In the genomic region with DNA sequence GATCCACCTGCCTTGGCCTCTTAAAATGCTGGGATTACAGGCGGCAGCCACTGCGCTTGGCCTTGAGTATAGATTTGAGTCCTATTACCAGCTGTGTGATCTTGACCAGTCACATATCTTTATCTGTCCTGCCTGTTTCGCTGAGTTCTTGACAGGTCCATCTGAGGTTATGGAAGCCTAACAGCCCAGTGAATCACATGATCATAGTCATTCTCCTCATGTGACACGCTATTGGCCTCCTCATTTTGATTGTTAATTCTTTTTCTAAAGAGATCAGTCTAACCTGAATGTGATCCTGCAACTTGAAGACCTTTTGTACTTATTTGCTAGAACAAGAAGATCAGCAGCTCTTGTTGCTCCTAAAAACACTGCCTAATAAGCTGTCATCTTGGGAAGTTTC, we compare ENCODE assay signal across 18 cellular contexts.
A peak's percentile ranks its signal among the peaks of the same experiment; 100 is the strongest.
DNase-seq lines count a peak whose midpoint lies in the region; ATAC-seq, FAIRE-seq and TF ChIP-seq lines count a peak whose summit lies in the region.
"Had no signal": no experiment of that assay in that cellular context is flagged by ENCODE, and none has a peak within 500 bp of the region (broad histone marks: within the 10 kb centered on the region; RNA-seq: fewer than 3 reads in every experiment).

No MANE protein-coding gene starts in this region.

- peaks cover 56% of the 10 kb centered on the region for H3K4me1 ChIP-seq in A549
- H3K4me1 ChIP-seq in GM12878 (ENCODE audit: control insufficient read depth, insufficient read depth, low read length), result peaks cover 11% of the 10 kb centered on the region; the same call in 1 of the 2 replicates
- peaks cover 22% of the 10 kb centered on the region for H3K4me1 ChIP-seq in hepatocyte (ENCODE audit: insufficient read depth)
- H3K4me1 ChIP-seq: HAP-1 had no signal

- DNase-seq in A549 (ENCODE audit: low read depth in 1 of 2, low spot score in 1 of 2), result no peak
- DNase-seq in GM12878 (ENCODE audit: low read depth, low spot score), result no peak
- no peak for DNase-seq in hepatocyte (ENCODE audit: low spot score)
- no peak for DNase-seq in progenitor cell of endocrine pancreas (ENCODE audit: low spot score, unreplicated experiment)
- DNase-seq in ecto neural progenitor cell (ENCODE audit: low spot score), result no peak
- no peak for DNase-seq in NCI-H524 (lab: John Stamatoyannopoulos, UW)
- DNase-seq in islet precursor cell, result no peak
- DNase-seq: 8988T; C1 segment of cervical spinal cord; CD4-positive, alpha-beta memory T cell; COR-L47; DMS153; DND-41; HFFc6 had no signal

- H4K20me1 ChIP-seq in GM12878 (ENCODE audit: control insufficient read depth, insufficient read depth), result no peaks in the 10 kb centered on the region
- H4K20me1 ChIP-seq in hepatocyte (ENCODE audit: insufficient read depth, poor library complexity, severe bottlenecking), result no peaks in the 10 kb centered on the region

- H3K27me3 Mint-ChIP-seq in progenitor cell of endocrine pancreas, result no peaks in the 10 kb centered on the region

- TF ChIP-seq CTCF in A549 (IDR thresholded peaks at IDR 0.05) (no peak), GM12878 (IDR thresholded peaks at IDR 0.05 in 2 of 3, conservative IDR thresholded peaks at IDR 0.05 in 1 of 3; ENCODE audit: control insufficient read depth in 2 of 3, extremely low read depth in 1 of 3, insufficient read depth in 1 of 3, low read depth in 3 of 3, low read length in 3 of 3) (no peak), hepatocyte (IDR thresholded peaks at IDR 0.05; ENCODE audit: poor library complexity) (no peak), progenitor cell of endocrine pancreas (IDR thresholded peaks at IDR 0.05; ENCODE audit: unreplicated experiment) (no peak)

- WGBS in A549 (ENCODE audit: missing lambda C conversion rate), result 95% methylated on average over 4 of the region's 4 CpGs
- 86% methylated on average over 4 of the region's 4 CpGs for WGBS in GM12878 (ENCODE audit: insufficient coverage, insufficient replicate concordance, low lambda C conversion rate, missing lambda C conversion rate)
- WGBS in hepatocyte (ENCODE audit: low lambda C conversion rate, missing lambda C conversion rate), result 92% methylated on average over 4 of the region's 4 CpGs

- peaks cover 22% of the 10 kb centered on the region for H3K4me1 Mint-ChIP-seq in progenitor cell of endocrine pancreas (ENCODE audit: low read depth)
- H3K4me1 Mint-ChIP-seq: CD4-positive, alpha-beta memory T cell; GM23338 had no signal

- TF ChIP-seq EP300 in A549 (IDR thresholded peaks at IDR 0.05) (no peak), GM12878 (IDR thresholded peaks at IDR 0.05; ENCODE audit: borderline replicate concordance in 1 of 2, control insufficient read depth in 1 of 2, low read depth in 2 of 2, low read length in 2 of 2) (no peak)

- intact Hi-C loops in GM12878 (cut with micrococcal nuclease; ENCODE audit: unreplicated experiment), result no loop called here

- H3K4me3 ChIP-seq in A549 (no peak overlapping the region), GM12878 (no peak overlapping the region), hepatocyte (no peak overlapping the region)
- H3K4me3 ChIP-seq: GM23338, HAP-1 had no signal

- POLR2A ChIA-PET in A549 (lab: Yijun Ruan, JAX) (no interaction called here), GM12878 (lab: Charles Lee) (interaction anchor here (0.6 kb wide), 1 partner anchor 19 kb away, joined by 3 read pairs; no protein-coding TSS in a partner anchor)

- no peaks in the 10 kb centered on the region for H3K79me2 ChIP-seq in GM12878 (ENCODE audit: control insufficient read depth, insufficient read depth, low read length)
- H3K79me2 ChIP-seq in hepatocyte, result peaks cover 3% of the 10 kb centered on the region

- no peaks in the 10 kb centered on the region for H3K9me2 ChIP-seq in hepatocyte (replicated peaks; ENCODE audit: insufficient read depth)

- CTCF ChIA-PET in A549 (lab: Yijun Ruan, JAX), result no interaction called here
- CTCF ChIA-PET in GM12878 (lab: Yijun Ruan, JAX), result no interaction called here

- H3K9me3 Mint-ChIP-seq in progenitor cell of endocrine pancreas (ENCODE audit: low read depth), result peaks cover 19% of the 10 kb centered on the region
- H3K9me3 Mint-ChIP-seq: HFFc6 had no signal

- ATAC-seq in A549 (no peak), GM12878 (no peak), HG03571 (IDR thresholded peaks at IDR 0.05; ENCODE audit: unreplicated experiment) (no peak)
- ATAC-seq: GM23338 had no signal

- TF ChIP-seq POLR2A in A549 (IDR thresholded peaks at IDR 0.05; ENCODE audit: low read length), result no peak
- TF ChIP-seq POLR2A in GM12878 (IDR thresholded peaks at IDR 0.05; ENCODE audit: low read depth, low read length), result no peak

- H3K27me3 ChIP-seq in GM12878 (replicated peaks in 1 of 2; ENCODE audit: control insufficient read depth in 2 of 2, insufficient read depth in 2 of 2, low read length in 1 of 2), result no peaks in the 10 kb centered on the region
- H3K27me3 ChIP-seq in hepatocyte, result no peaks in the 10 kb centered on the region

- H3K36me3 ChIP-seq in GM12878 (ENCODE audit: control insufficient read depth in 2 of 2, insufficient read depth in 2 of 2, low read length in 1 of 2), result peaks cover 5 to 7% of the 10 kb centered on the region in 2 experiments
- H3K36me3 ChIP-seq in hepatocyte (replicated peaks; ENCODE audit: insufficient read depth, low read depth), result no peaks in the 10 kb centered on the region
- H3K36me3 ChIP-seq: HAP-1 had no signal

- TF ChIP-seq RAD21 in A549 (conservative IDR thresholded peaks at IDR 0.05 in 1 of 2, IDR thresholded peaks at IDR 0.05 in 1 of 2) (no peak), GM12878 (IDR thresholded peaks at IDR 0.05; ENCODE audit: insufficient read depth, low read depth, low read length) (no peak)

- RAD21 ChIA-PET in GM12878 (lab: Charles Lee; ENCODE audit: unreplicated experiment), result interaction anchor here (1.4 kb wide), 1 partner anchor 12 kb away, joined by 3 read pairs; no protein-coding TSS in a partner anchor

- H2AFZ ChIP-seq in GM12878 (ENCODE audit: control insufficient read depth, low read depth, low read length), result no peak overlapping the region
- H2AFZ ChIP-seq in hepatocyte, result no peak overlapping the region
- H2AFZ ChIP-seq: GM23338 had no signal

- peaks cover 54% of the 10 kb centered on the region for H3K36me3 Mint-ChIP-seq in progenitor cell of endocrine pancreas (ENCODE audit: insufficient read depth)
- H3K36me3 Mint-ChIP-seq: CD4-positive, alpha-beta memory T cell had no signal

- peak overlapping the region in 1 of 2 experiments; percentile 68; a peak in 3 of 6 replicates for H3K27ac ChIP-seq in A549
- no peak overlapping the region for H3K27ac ChIP-seq in GM12878 (ENCODE audit: control insufficient read depth, insufficient read depth)
- H3K27ac ChIP-seq in hepatocyte, result peak overlapping the region; percentile 42

- H3K4me2 ChIP-seq in A549 (no peak overlapping the region), GM12878 (ENCODE audit: control insufficient read depth, insufficient read depth) (no peak overlapping the region), hepatocyte (no peak overlapping the region)
- H3K4me2 ChIP-seq: GM23338 had no signal

- H3K4me3 Mint-ChIP-seq in progenitor cell of endocrine pancreas (ENCODE audit: low read depth), result no peak overlapping the region
- H3K4me3 Mint-ChIP-seq: CD4-positive, alpha-beta memory T cell; GM23338; HFFc6 had no signal

- BruUV-seq in GM12878 (replicated peaks; lab: Mats Ljungman, UMichigan), result no TSS peak

- SMC1A ChIA-PET in GM12878 (lab: Charles Lee; ENCODE audit: uncharacterized antibody, unreplicated experiment), result interaction anchor here (0.9 to 2.4 kb wide), 3 partner anchors 13 to 296 kb away, joined by 3 to 8 read pairs (median 3); no protein-coding TSS in a partner anchor

- in situ Hi-C loops in GM12878 (cut with MboI), result no loop called here

- H3K9ac ChIP-seq in GM12878 (ENCODE audit: control insufficient read depth, insufficient read depth, low read length), result no peak overlapping the region

- FAIRE-seq in A549 (lab: Jason Lieb, UNC) (no peak), GM12878 (lab: Jason Lieb, UNC) (no peak)
- FAIRE-seq: G401.6 had no signal

- peak overlapping the region; percentile 52 for H3K27ac Mint-ChIP-seq in progenitor cell of endocrine pancreas
- H3K27ac Mint-ChIP-seq: CD4-positive, alpha-beta memory T cell; GM23338; HFFc6 had no signal

- no peaks in the 10 kb centered on the region for H3K9me3 ChIP-seq in A549
- peaks cover 2% of the 10 kb centered on the region; the same call in 1 of the 3 replicates for H3K9me3 ChIP-seq in GM12878 (replicated peaks; ENCODE audit: control insufficient read depth, insufficient read depth, low read length)
- H3K9me3 ChIP-seq in hepatocyte (ENCODE audit: low read depth), result no peaks in the 10 kb centered on the region
- H3K9me3 ChIP-seq: HAP-1 had no signal

TF ChIP-seq in A549, 52 proteins besides CTCF, POLR2A, EP300 and RAD21:
- TF ChIP-seq MYC (IDR thresholded peaks at IDR 0.05; ENCODE audit: borderline replicate concordance, low read length), result no peak
- TF ChIP-seq, protein P1, sequence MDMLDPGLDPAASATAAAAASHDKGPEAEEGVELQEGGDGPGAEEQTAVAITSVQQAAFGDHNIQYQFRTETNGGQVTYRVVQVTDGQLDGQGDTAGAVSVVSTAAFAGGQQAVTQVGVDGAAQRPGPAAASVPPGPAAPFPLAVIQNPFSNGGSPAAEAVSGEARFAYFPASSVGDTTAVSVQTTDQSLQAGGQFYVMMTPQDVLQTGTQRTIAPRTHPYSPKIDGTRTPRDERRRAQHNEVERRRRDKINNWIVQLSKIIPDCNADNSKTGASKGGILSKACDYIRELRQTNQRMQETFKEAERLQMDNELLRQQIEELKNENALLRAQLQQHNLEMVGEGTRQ (IDR thresholded peaks at IDR 0.05), result peak; percentile 30; the same call in 1 of the 2 replicates
- TF ChIP-seq RARB (CRISPR knock-in tag; IDR thresholded peaks at IDR 0.05), result no peak
- TF ChIP-seq JUNB (IDR thresholded peaks at IDR 0.05), result no peak
TF ChIP-seq in A549: peak in this region for 1.

TF ChIP-seq in GM12878, 131 proteins besides CTCF, POLR2A, EP300 and RAD21 (continues in another document):
- peak; percentile 28; the same call in 1 of the 2 replicates for TF ChIP-seq RAD51 (IDR thresholded peaks at IDR 0.05)
